Comparison of ENCODE assay signal across 8 cellular contexts in genomic region chr19:18543814-18544475, GRCh38. TPM values are rescaled to one million over a fixed set of nuclear protein-coding genes. Genes with fewer than 3 reads are reported as not detected.
A peak's percentile ranks its signal among the peaks of the same experiment; 100 is the strongest.
DNase-seq lines count a peak whose midpoint lies in the region; ATAC-seq and TF ChIP-seq lines count a peak whose summit lies in the region.

No MANE protein-coding gene starts in this region.

- peak; percentile 24 for DNase-seq in Calu3
- DNase-seq in HUDEP-2 (lab: John Stamatoyannopoulos, UW; ENCODE audit: unreplicated experiment in 76 of 76) = peak in 75 of 76 experiments; percentile 84 to 100 (median 98)
- no peak for DNase-seq in RWPE2 (ENCODE audit: low spot score)
- peak; percentile 87 for DNase-seq in activated effector memory CD4-positive, alpha-beta T cell treated with anti-CD3 and anti-CD28 coated beads, Interleukin-2, amount 50 U/mL, for 16 hours
- DNase-seq in Right ventricle myocardium superior = peak; percentile 64
- DNase-seq in progenitor cell of endocrine pancreas (ENCODE audit: low spot score, unreplicated experiment) = no peak

- TF ChIP-seq CTCF in Calu3 (IDR thresholded peaks at IDR 0.05; ENCODE audit: unreplicated experiment) (no peak), RWPE2 (IDR thresholded peaks at IDR 0.05; ENCODE audit: poor library complexity, severe bottlenecking) (peak; percentile 16), progenitor cell of endocrine pancreas (IDR thresholded peaks at IDR 0.05; ENCODE audit: unreplicated experiment) (no peak)

- H3K27me3 ChIP-seq in RWPE2 (ENCODE audit: insufficient read depth, poor library complexity, severe bottlenecking) = no peaks in the 10 kb centered on the region

- H3K4me1 ChIP-seq in RWPE2 (ENCODE audit: insufficient read depth, poor library complexity, severe bottlenecking) = no peaks in the 10 kb centered on the region

- H3K36me3 ChIP-seq in RWPE2 (ENCODE audit: low read depth) = peaks cover 24% of the 10 kb centered on the region

- CTCF ChIA-PET in Calu3 (lab: Charles Lee) = interaction anchor here (0.5 to 0.6 kb wide), 2 partner anchors 329 to 868 kb away, joined by 3 read pairs; no protein-coding TSS in a partner anchor

- H3K36me3 Mint-ChIP-seq in Calu3 (ENCODE audit: insufficient read depth, unreplicated experiment) = peaks cover 27% of the 10 kb centered on the region
- H3K36me3 Mint-ChIP-seq in progenitor cell of endocrine pancreas (ENCODE audit: insufficient read depth) = peaks cover 3% of the 10 kb centered on the region

- H3K27ac ChIP-seq in RWPE2 (ENCODE audit: poor library complexity, severe bottlenecking) = peak overlapping the region; percentile 78

- ATAC-seq in GM19468 (IDR thresholded peaks at IDR 0.05; ENCODE audit: extremely low read depth, unreplicated experiment) = peak; percentile 17
- ATAC-seq in RWPE2 (ENCODE audit: low read depth) = peak; percentile 69
- peak; percentile 58 for ATAC-seq in Right ventricle myocardium superior (ENCODE audit: poor library complexity)
- no peak for ATAC-seq in GM19467 (IDR thresholded peaks at IDR 0.05; ENCODE audit: unreplicated experiment)

- BruUV-seq in Calu3 (replicated peaks; lab: Mats Ljungman, UMichigan) = no TSS peak

- no peaks in the 10 kb centered on the region for H3K9me3 ChIP-seq in RWPE2 (ENCODE audit: severe bottlenecking)

- no peaks in the 10 kb centered on the region for H3K27me3 Mint-ChIP-seq in Calu3 (ENCODE audit: unreplicated experiment)
- H3K27me3 Mint-ChIP-seq in progenitor cell of endocrine pancreas = no peaks in the 10 kb centered on the region

- peak overlapping the region; percentile 15 for H3K27ac Mint-ChIP-seq in Calu3 (ENCODE audit: unreplicated experiment)
- H3K27ac Mint-ChIP-seq in progenitor cell of endocrine pancreas = peak overlapping the region; percentile 80

- H3K9me3 Mint-ChIP-seq in Calu3 (ENCODE audit: low read depth, unreplicated experiment) = no peaks in the 10 kb centered on the region
- H3K9me3 Mint-ChIP-seq in progenitor cell of endocrine pancreas (ENCODE audit: low read depth) = no peaks in the 10 kb centered on the region

- intact Hi-C loops in Calu3 (cut with micrococcal nuclease; ENCODE audit: unreplicated experiment) = no loop called here
- intact Hi-C loops in Right ventricle myocardium superior (cut with DNase I) = no loop called here

- peak overlapping the region; percentile 53 for H3K4me3 ChIP-seq in RWPE2 (ENCODE audit: severe bottlenecking)

- H3K4me1 Mint-ChIP-seq in Calu3 (ENCODE audit: low read depth, unreplicated experiment) = no peaks in the 10 kb centered on the region
- H3K4me1 Mint-ChIP-seq in progenitor cell of endocrine pancreas (ENCODE audit: low read depth) = peaks cover 6% of the 10 kb centered on the region

- peak overlapping the region; percentile 83 for H3K4me3 Mint-ChIP-seq in Calu3 (ENCODE audit: low read depth, unreplicated experiment)
- peak overlapping the region; percentile 77 for H3K4me3 Mint-ChIP-seq in progenitor cell of endocrine pancreas (ENCODE audit: low read depth)

RNA-seq across cellular contexts. Expression of gene FKBP8, which starts 0.6 kb away (rescaled TPM):
- total RNA-seq in Calu3 (2022) (123 and 126 TPM in 2 replicates), Right ventricle myocardium superior (182 TPM), progenitor cell of endocrine pancreas (216 and 220 TPM in 2 replicates)

RNA-seq across cellular contexts. Expression of gene KXD1, which starts 13.7 kb away (rescaled TPM):
- total RNA-seq in Calu3 (2022) (61.0 and 61.5 TPM in 2 replicates), Right ventricle myocardium superior (44.4 TPM), progenitor cell of endocrine pancreas (77.7 and 82.8 TPM in 2 replicates)

RNA-seq across cellular contexts. Expression of gene ELL, which starts 22.1 kb away (rescaled TPM):
- total RNA-seq in Calu3 (2022) (11.0 and 12.5 TPM in 2 replicates), Right ventricle myocardium superior (7.5 TPM), progenitor cell of endocrine pancreas (13.8 and 15.5 TPM in 2 replicates)

RNA-seq across cellular contexts. Expression of gene UBA52, which starts 27.7 kb away (rescaled TPM):
- total RNA-seq in Calu3 (2022) (620 and 627 TPM in 2 replicates), Right ventricle myocardium superior (684 TPM), progenitor cell of endocrine pancreas (951 and 968 TPM in 2 replicates)

RNA-seq across cellular contexts. Expression of gene REX1BD, which starts 44.7 kb away (rescaled TPM):
- total RNA-seq in Calu3 (2022) = 39.9 and 40.1 TPM in 2 replicates
- 94.8 TPM for total RNA-seq in Right ventricle myocardium superior
- 66.5 and 67.4 TPM in 2 replicates for total RNA-seq in progenitor cell of endocrine pancreas

Comparison
In these comparisons a context has a peak if more than half of its experiments do, and no peak if none do; other contexts are left out.
1. DNase-seq: peak in Calu3 (single experiment), HUDEP-2 (75 of 76), activated effector memory CD4-positive, alpha-beta T cell treated with anti-CD3 and anti-CD28 coated beads, Interleukin-2, amount 50 U/mL, for 16 hours (single experiment) and Right ventricle myocardium superior (single experiment); none in RWPE2 (single experiment) and progenitor cell of endocrine pancreas (single experiment).